In the genomic region with DNA sequence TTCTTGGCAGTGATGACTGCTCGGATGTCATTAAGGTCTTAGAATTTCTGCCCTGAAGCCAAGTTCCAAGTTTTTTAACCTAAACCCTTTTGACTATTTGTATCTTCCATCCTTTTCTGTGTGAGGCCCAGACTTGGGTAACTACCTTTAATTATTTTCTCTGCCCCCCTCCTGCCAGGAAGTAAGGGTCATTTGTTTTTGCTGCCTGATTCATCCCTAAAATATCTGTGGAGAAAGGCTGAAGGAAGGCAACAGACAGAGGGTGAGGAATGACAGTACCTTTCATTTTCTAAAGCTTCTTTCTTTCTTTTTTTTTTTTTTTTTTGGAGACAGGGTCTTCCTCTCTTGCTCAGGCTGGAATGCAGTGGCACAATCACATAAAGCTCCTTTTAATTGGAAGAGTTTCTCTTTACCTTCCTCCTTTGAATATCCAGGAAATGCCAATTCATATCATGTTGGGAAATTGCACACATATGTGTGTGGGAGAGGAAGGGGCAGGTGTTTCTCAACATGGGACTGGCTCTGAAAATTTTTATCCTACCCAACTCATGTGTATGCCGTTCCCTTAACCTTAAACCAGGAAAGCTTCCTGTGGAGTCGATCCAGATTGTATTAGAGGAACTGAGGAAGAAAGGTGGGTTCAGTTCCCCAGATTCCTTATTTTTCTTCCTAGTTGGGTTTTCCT, we compare ENCODE assay signal across 8 cellular contexts. TPM values are rescaled to one million over a fixed set of nuclear protein-coding genes. Genes with fewer than 3 reads are reported as not detected.
DNase-seq lines count a peak whose midpoint lies in the region; ATAC-seq, FAIRE-seq and TF ChIP-seq lines count a peak whose summit lies in the region.

No MANE protein-coding gene starts in this region.

- no peaks in the 10 kb centered on the region for H3K9me3 ChIP-seq in Caco-2
- H3K9me3 ChIP-seq in NT2/D1 (ENCODE audit: insufficient read depth, low read length): no peaks in the 10 kb centered on the region
- no peaks in the 10 kb centered on the region for H3K9me3 ChIP-seq in neuron (ENCODE audit: low read length)

- H3K27me3 ChIP-seq in Caco-2 (replicated peaks; ENCODE audit: control insufficient read depth, insufficient read depth, low read length) (no peaks in the 10 kb centered on the region), NT2/D1 (ENCODE audit: insufficient read depth, insufficient read length) (no peaks in the 10 kb centered on the region), neuron (ENCODE audit: insufficient read depth, low read length) (no peaks in the 10 kb centered on the region)

- POLR2A ChIA-PET in Caco-2 (lab: Charles Lee): interaction anchor here (0.7 to 2.0 kb wide), 6 partner anchors 14 to 224 kb away, joined by 5 to 19 read pairs (median 8); partner anchors contain the start of genes BECN1, CNTD1, COA3 and RAMP2

- H3K4me1 Mint-ChIP-seq in Caco-2 (ENCODE audit: low read depth, unreplicated experiment): peaks cover 1% of the 10 kb centered on the region
- H3K4me1 Mint-ChIP-seq in effector memory CD8-positive, alpha-beta T cell (ENCODE audit: low read depth in 2 of 2): peaks cover 11 to 14% of the 10 kb centered on the region in 2 donors

- peak overlapping the region; percentile 93 for H3K27ac Mint-ChIP-seq in Caco-2 (ENCODE audit: unreplicated experiment)
- H3K27ac Mint-ChIP-seq in effector memory CD8-positive, alpha-beta T cell: peak overlapping the region; percentile 98 to 99

- FAIRE-seq in urothelium cell line (lab: Jason Lieb, UNC): no peak

- H3K4me3 ChIP-seq in Caco-2 (ENCODE audit: low read depth, low read length) (peak overlapping the region; percentile 77), NT2/D1 (ENCODE audit: insufficient read length, low read depth) (peak overlapping the region; percentile 88), neuron (ENCODE audit: low read length) (peak overlapping the region; percentile 82)

- H3K4me1 ChIP-seq in Caco-2 (peaks cover 3% of the 10 kb centered on the region; the same call in 1 of the 2 replicates), NT2/D1 (ENCODE audit: insufficient read depth, insufficient read length) (peaks cover 9% of the 10 kb centered on the region), neuron (ENCODE audit: insufficient read depth, low read length) (peaks cover 13% of the 10 kb centered on the region)

- H3K27me3 Mint-ChIP-seq in Caco-2 (ENCODE audit: insufficient read depth, unreplicated experiment): no peaks in the 10 kb centered on the region
- H3K27me3 Mint-ChIP-seq in effector memory CD8-positive, alpha-beta T cell: peaks cover 0 to 2% of the 10 kb centered on the region in 2 donors

- H3K36me3 Mint-ChIP-seq in Caco-2 (ENCODE audit: insufficient read depth, unreplicated experiment): peaks cover 24% of the 10 kb centered on the region
- H3K36me3 Mint-ChIP-seq in effector memory CD8-positive, alpha-beta T cell (ENCODE audit: insufficient read depth): peaks cover 35% of the 10 kb centered on the region

- no peak for ATAC-seq in effector memory CD8-positive, alpha-beta T cell (replicated peaks)
- ATAC-seq in GM18517 (IDR thresholded peaks at IDR 0.05; ENCODE audit: unreplicated experiment): no peak

- no TSS peak for BruUV-seq in Caco-2 (replicated peaks; lab: Mats Ljungman, UMichigan)

- no peak for TF ChIP-seq CTCF in Caco-2 (IDR thresholded peaks at IDR 0.05; ENCODE audit: insufficient read depth in 1 of 2, low read depth in 1 of 2, low read length in 1 of 2, severe bottlenecking in 1 of 2, unreplicated experiment in 1 of 2)

- peak overlapping the region; percentile 96 for H3K4me3 Mint-ChIP-seq in Caco-2 (ENCODE audit: unreplicated experiment)
- peak overlapping the region; percentile 100 for H3K4me3 Mint-ChIP-seq in effector memory CD8-positive, alpha-beta T cell

- intact Hi-C loops in Caco-2 (cut with micrococcal nuclease; ENCODE audit: unreplicated experiment): no loop called here

- no peak for DNase-seq in Caco-2
- no peak for DNase-seq in NT2/D1 (ENCODE audit: low read depth, low spot score)
- DNase-seq in effector memory CD8-positive, alpha-beta T cell: no peak
- no peak for DNase-seq in urothelium cell line (ENCODE audit: low spot score)
- DNase-seq in NCI-H2227 (lab: John Stamatoyannopoulos, UW; ENCODE audit: unreplicated experiment): no peak
- DNase-seq in NCI-H187 treated with DMSO at 0.1 percent for 48 hours (lab: John Stamatoyannopoulos, UW): no peak

- CTCF ChIA-PET in Caco-2 (lab: Charles Lee): interaction anchor here (1.1 to 2.1 kb wide), 5 partner anchors 11 to 197 kb away, joined by 4 to 18 read pairs (median 6); partner anchors contain the start of genes BECN1 and PSMC3IP

- no peaks in the 10 kb centered on the region for H3K9me3 Mint-ChIP-seq in Caco-2 (ENCODE audit: unreplicated experiment)
- H3K9me3 Mint-ChIP-seq in effector memory CD8-positive, alpha-beta T cell: no peaks in the 10 kb centered on the region

- H3K9ac ChIP-seq in NT2/D1 (ENCODE audit: insufficient read length, low read depth): peak overlapping the region; percentile 97

- no peaks in the 10 kb centered on the region for H3K36me3 ChIP-seq in Caco-2 (ENCODE audit: control insufficient read depth, insufficient read depth, low read length)
- H3K36me3 ChIP-seq in NT2/D1 (ENCODE audit: insufficient read depth, insufficient read length, low read length): peaks cover 49% of the 10 kb centered on the region
- H3K36me3 ChIP-seq in neuron (ENCODE audit: insufficient read depth, low read length): peaks cover 29% of the 10 kb centered on the region

- H2AFZ ChIP-seq in neuron (ENCODE audit: low read depth, low read length): no peak overlapping the region

RNA-seq across cellular contexts. Expression of gene VPS25, which starts 1.0 kb away (rescaled TPM):
- 96.0 and 103 TPM in 2 replicates for total RNA-seq in Caco-2 (2022)

RNA-seq across cellular contexts. Expression of gene WNK4, which starts 6.2 kb away (rescaled TPM):
- total RNA-seq in Caco-2 (2022): 3.3 and 4.1 TPM in 2 replicates

RNA-seq across cellular contexts. Expression of gene RAMP2, which starts 13.2 kb away (rescaled TPM):
- 21.4 and 24.3 TPM in 2 replicates for total RNA-seq in Caco-2 (2022)

RNA-seq across cellular contexts. Expression of gene COA3, which starts 24.3 kb away (rescaled TPM):
- total RNA-seq in Caco-2 (2022): 63.5 and 63.6 TPM in 2 replicates

RNA-seq across cellular contexts. Expression of gene CNTD1, which starts 24.5 kb away (rescaled TPM):
- 1.7 and 2.2 TPM in 2 replicates for total RNA-seq in Caco-2 (2022)
